19 cellular contexts compared by ENCODE assay signal in genomic region chr4:156583265-156583664, GRCh38.
DNase-seq lines count a peak whose midpoint lies in the region; ATAC-seq and TF ChIP-seq lines count a peak whose summit lies in the region.
"Had no signal": no experiment of that assay in that cellular context is flagged by ENCODE, and none has a peak within 500 bp of the region (broad histone marks: within the 10 kb centered on the region; RNA-seq: fewer than 3 reads in every experiment).

No MANE protein-coding gene starts in this region.

- CTCF ChIA-PET in CD4-positive, alpha-beta T cell (lab: Charles Lee): no interaction called here

- no peak overlapping the region for H3K4me2 ChIP-seq in hepatocyte
- peak overlapping the region; percentile 21 for H3K4me2 ChIP-seq in smooth muscle cell

- no peak for ATAC-seq in CD4-positive, alpha-beta T cell (ENCODE audit: poor library complexity)
- ATAC-seq in right lobe of liver: no peak

- H3K36me3 ChIP-seq in hepatocyte (replicated peaks; ENCODE audit: insufficient read depth, low read depth) (no peaks in the 10 kb centered on the region), smooth muscle cell (ENCODE audit: low read depth) (no peaks in the 10 kb centered on the region), right lobe of liver (no peaks in the 10 kb centered on the region)
- H3K36me3 ChIP-seq: Peyer's patch had no signal

- peaks cover 8% of the 10 kb centered on the region for H3F3A ChIP-seq in smooth muscle cell (ENCODE audit: low read depth)

- H3K9ac ChIP-seq in smooth muscle cell (ENCODE audit: low read depth): no peak overlapping the region

- H2AFZ ChIP-seq in hepatocyte (peak overlapping the region; percentile 18), smooth muscle cell (ENCODE audit: low read depth) (peak overlapping the region; percentile 10)

- H3K27me3 Mint-ChIP-seq in CD4-positive, alpha-beta T cell: no peaks in the 10 kb centered on the region

- TF ChIP-seq CTCF in hepatocyte (IDR thresholded peaks at IDR 0.05; ENCODE audit: poor library complexity) (no peak), smooth muscle cell (IDR thresholded peaks at IDR 0.05; ENCODE audit: borderline replicate concordance, insufficient read depth, poor library complexity, severe bottlenecking) (no peak), right lobe of liver (IDR thresholded peaks at IDR 0.05) (no peak)
- TF ChIP-seq CTCF in CD4-positive, alpha-beta T cell (IDR thresholded peaks at IDR 0.05): no peak

- H3K27ac ChIP-seq in hepatocyte (peak overlapping the region; percentile 13), smooth muscle cell (ENCODE audit: low read depth) (no peak overlapping the region), right lobe of liver (no peak overlapping the region)
- H3K27ac ChIP-seq in CD4-positive, alpha-beta T cell (ENCODE audit: low read depth, low read length): no peak overlapping the region
- H3K27ac ChIP-seq: Peyer's patch, SK-N-MC had no signal

- 76% methylated on average over 2 of the region's 2 CpGs for WGBS in hepatocyte (ENCODE audit: low lambda C conversion rate, missing lambda C conversion rate)
- 85% methylated on average over 2 of the region's 2 CpGs for WGBS in smooth muscle cell (ENCODE audit: low lambda C conversion rate)
- WGBS in right lobe of liver (ENCODE audit: insufficient coverage, low coverage, low lambda C conversion rate, missing lambda C conversion rate): 97% methylated on average over 2 of the region's 2 CpGs

- H3K4me1 ChIP-seq in hepatocyte (ENCODE audit: insufficient read depth) (no peaks in the 10 kb centered on the region), smooth muscle cell (ENCODE audit: low read depth) (peaks cover 3% of the 10 kb centered on the region), right lobe of liver (no peaks in the 10 kb centered on the region)
- H3K4me1 ChIP-seq: Peyer's patch had no signal

- peaks cover 5% of the 10 kb centered on the region for H3K9me3 Mint-ChIP-seq in CD4-positive, alpha-beta T cell

- H4K20me1 ChIP-seq in hepatocyte (ENCODE audit: insufficient read depth, poor library complexity, severe bottlenecking) (no peaks in the 10 kb centered on the region), smooth muscle cell (ENCODE audit: low read depth) (no peaks in the 10 kb centered on the region)

- H3K9me3 ChIP-seq in hepatocyte (ENCODE audit: low read depth) (no peaks in the 10 kb centered on the region), smooth muscle cell (replicated peaks; ENCODE audit: low read depth) (no peaks in the 10 kb centered on the region), right lobe of liver (no peaks in the 10 kb centered on the region)
- no peaks in the 10 kb centered on the region for H3K9me3 ChIP-seq in CD4-positive, alpha-beta T cell (ENCODE audit: control insufficient read depth, low read length)
- H3K9me3 ChIP-seq: Peyer's patch had no signal

- no peaks in the 10 kb centered on the region for H3K4me1 Mint-ChIP-seq in CD4-positive, alpha-beta T cell (ENCODE audit: low read depth)

- H3K79me2 ChIP-seq in hepatocyte (no peaks in the 10 kb centered on the region), smooth muscle cell (ENCODE audit: low read depth) (no peaks in the 10 kb centered on the region)

- no peaks in the 10 kb centered on the region for H3K9me2 ChIP-seq in hepatocyte (replicated peaks; ENCODE audit: insufficient read depth)

- no peak for TF ChIP-seq POLR2A in right lobe of liver (IDR thresholded peaks at IDR 0.05)

- no peak overlapping the region for H3K27ac Mint-ChIP-seq in CD4-positive, alpha-beta T cell

- no peak overlapping the region for H3K4me3 Mint-ChIP-seq in CD4-positive, alpha-beta T cell

- POLR2A ChIA-PET in CD4-positive, alpha-beta T cell (lab: Charles Lee): no interaction called here

- DNase-seq in NCI-H2171 treated with DMSO at 0.1 percent for 48 hours (lab: John Stamatoyannopoulos, UW): peak; percentile 18
- DNase-seq in NCI-H2171 (lab: John Stamatoyannopoulos, UW): no peak
- peak; percentile 33 for DNase-seq in LHCN-M2 (ENCODE audit: low read depth)
- DNase-seq in hepatocyte (ENCODE audit: low spot score): no peak
- no peak for DNase-seq in smooth muscle cell (lab: John Stamatoyannopoulos, UW; ENCODE audit: unreplicated experiment)
- DNase-seq in CD4-positive, alpha-beta T cell: no peak
- DNase-seq in right lobe of liver: no peak
- DNase-seq in NCI-H226: no peak
- DNase-seq: DMS53, NCI-H1048, NCI-H1417, NCI-H1694, NCI-H2029 treated with DMSO at 0.1 percent for 48 hours, NCI-H446, NCI-H524 treated with DMSO at 0.1 percent for 48 hours, NCI-H82, Peyer's patch, SIG-M5 had no signal

- no peak overlapping the region for H3K4me3 ChIP-seq in hepatocyte
- H3K4me3 ChIP-seq in smooth muscle cell: no peak overlapping the region
- no peak overlapping the region for H3K4me3 ChIP-seq in right lobe of liver
- H3K4me3 ChIP-seq: Peyer's patch, SK-N-MC had no signal

- intact Hi-C loops in CD4-positive, alpha-beta T cell (cut with DNase I, micrococcal nuclease): no loop called here
- intact Hi-C loops in right lobe of liver (cut with DNase I): no loop called here

- H3K27me3 ChIP-seq in hepatocyte (no peaks in the 10 kb centered on the region), smooth muscle cell (ENCODE audit: low read depth) (no peaks in the 10 kb centered on the region), right lobe of liver (no peaks in the 10 kb centered on the region)
- no peaks in the 10 kb centered on the region for H3K27me3 ChIP-seq in CD4-positive, alpha-beta T cell (ENCODE audit: control insufficient read depth, insufficient read depth, low read length)
- H3K27me3 ChIP-seq: Peyer's patch had no signal

- no peaks in the 10 kb centered on the region for H3K36me3 Mint-ChIP-seq in CD4-positive, alpha-beta T cell (ENCODE audit: low read depth)

Comparison
In these comparisons a context has a peak if more than half of its experiments do, and no peak if none do; other contexts are left out.
1. DNase-seq: peak in NCI-H2171 treated with DMSO at 0.1 percent for 48 hours (single experiment) and LHCN-M2 (single experiment); none in NCI-H2171 (single experiment), hepatocyte (single experiment), smooth muscle cell (single experiment), CD4-positive, alpha-beta T cell (0 of 10), right lobe of liver (0 of 3) and NCI-H226 (single experiment).